10 cellular contexts compared by ENCODE assay signal in the genomic region with DNA sequence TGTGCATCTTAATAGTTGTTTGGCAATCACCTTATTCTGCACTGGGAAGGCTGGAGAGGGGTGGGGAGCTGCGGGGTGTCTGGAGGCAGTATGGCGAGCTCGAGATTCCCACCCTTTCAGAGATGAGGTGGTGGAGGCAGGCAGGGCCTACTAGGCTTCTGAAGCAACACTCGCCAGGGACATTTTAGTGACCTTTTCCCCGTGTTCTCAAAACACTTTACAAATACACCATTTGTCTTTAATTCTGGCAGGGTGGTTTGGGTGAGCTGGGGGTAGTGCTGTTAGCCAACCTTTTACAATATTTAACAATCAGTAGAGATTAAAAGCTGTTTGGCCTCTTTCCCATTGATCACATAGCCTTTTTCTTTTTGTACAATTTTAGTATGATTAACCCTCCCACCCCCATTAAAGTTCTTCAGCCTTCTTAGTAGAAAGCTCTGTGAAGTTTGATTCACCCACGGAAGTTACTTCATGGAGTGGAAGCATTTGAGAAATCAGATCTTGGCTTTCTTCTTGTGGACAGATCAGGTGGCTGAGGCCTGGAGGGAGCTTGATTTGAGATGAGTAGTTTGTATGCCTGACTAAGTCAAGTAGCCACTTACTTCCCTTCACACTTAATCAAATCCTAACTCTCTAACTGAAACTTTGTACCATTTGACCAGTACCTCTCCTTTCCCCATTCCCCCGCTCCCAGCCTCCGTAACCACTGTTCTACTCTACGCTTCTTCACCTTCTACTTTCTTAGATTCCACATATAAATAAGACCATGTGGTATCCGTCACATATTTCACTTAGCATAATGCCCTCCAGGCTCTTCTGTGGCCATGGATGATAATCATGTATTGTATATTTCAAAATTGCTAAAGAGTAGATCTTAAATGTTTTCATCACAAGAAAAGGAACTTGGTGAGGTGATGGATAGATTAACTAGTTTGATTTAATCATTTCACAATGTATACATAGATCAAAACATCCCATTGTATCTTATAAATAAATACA. TPM values are rescaled to one million over a fixed set of nuclear protein-coding genes. Genes with fewer than 3 reads are reported as not detected.
A peak's percentile ranks its signal among the peaks of the same experiment; 100 is the strongest.
DNase-seq lines count a peak whose midpoint lies in the region; ATAC-seq and TF ChIP-seq lines count a peak whose summit lies in the region.
"Had no signal": no experiment of that assay in that cellular context is flagged by ENCODE, and none has a peak within 500 bp of the region (broad histone marks: within the 10 kb centered on the region; RNA-seq: fewer than 3 reads in every experiment).

No MANE protein-coding gene starts in this region.

- no peak for ATAC-seq in activated CD8-positive, alpha-beta memory T cell treated with anti-CD3 and anti-CD28 coated beads, Interleukin-2, amount 10 ng/mL, durations not matched to agents 7 days and 5 days
- ATAC-seq in T-helper 17 cell (no peak), HG02623 (IDR thresholded peaks at IDR 0.05; ENCODE audit: unreplicated experiment) (no peak)
- ATAC-seq in stimulated activated naive B cell treated with anti-CD40 and anti-IgM and Interleukin-4, amounts not matched to agents 10 μg/mL and 1 μg/mL and 100 μg/mL, for 72 hours (replicated peaks), result peak in 1 of 2 donors; percentile 32

- no peak overlapping the region for H3K4me3 ChIP-seq in fibroblast of mammary gland (ENCODE audit: control insufficient read depth, low read depth, low read length)
- H3K4me3 ChIP-seq: A549 had no signal

- DNase-seq in activated CD8-positive, alpha-beta memory T cell treated with anti-CD3 and anti-CD28 coated beads, Interleukin-2, amount 10 ng/mL, durations not matched to agents 7 days and 5 days, result no peak
- no peak for DNase-seq in activated CD8-positive, alpha-beta memory T cell treated with anti-CD3 and anti-CD28 coated beads for 24 hours
- DNase-seq in T-helper 17 cell (no peak), fibroblast of mammary gland (ENCODE audit: low read depth) (peak; percentile 63), NCI-H187 (lab: John Stamatoyannopoulos, UW) (no peak), NCI-H1694 (lab: John Stamatoyannopoulos, UW) (no peak)
- no peak for DNase-seq in stimulated activated naive B cell treated with anti-CD40 and anti-IgM and Interleukin-4, amounts not matched to agents 10 μg/mL and 1 μg/mL and 100 μg/mL, for 72 hours
- DNase-seq: HCEC 1CT had no signal

- peaks cover 34% of the 10 kb centered on the region for H3K36me3 Mint-ChIP-seq in activated CD8-positive, alpha-beta memory T cell treated with anti-CD3 and anti-CD28 coated beads, Interleukin-2, amount 10 ng/mL, durations not matched to agents 7 days and 5 days
- H3K36me3 Mint-ChIP-seq in T-helper 17 cell (ENCODE audit: low read depth), result peaks cover 11% of the 10 kb centered on the region
- peaks cover 33 to 55% of the 10 kb centered on the region in 2 donors for H3K36me3 Mint-ChIP-seq in stimulated activated naive B cell treated with anti-CD40 and anti-IgM and Interleukin-4, amounts not matched to agents 10 μg/mL and 1 μg/mL and 100 μg/mL, for 72 hours

- H3K9me3 ChIP-seq in T-helper 17 cell (ENCODE audit: control insufficient read depth, low read length, poor library complexity, severe bottlenecking), result no peaks in the 10 kb centered on the region
- H3K9me3 ChIP-seq: A549 had no signal

- H3K27me3 Mint-ChIP-seq in activated CD8-positive, alpha-beta memory T cell treated with anti-CD3 and anti-CD28 coated beads, Interleukin-2, amount 10 ng/mL, durations not matched to agents 7 days and 5 days, result no peaks in the 10 kb centered on the region
- no peaks in the 10 kb centered on the region for H3K27me3 Mint-ChIP-seq in T-helper 17 cell
- no peaks in the 10 kb centered on the region for H3K27me3 Mint-ChIP-seq in stimulated activated naive B cell treated with anti-CD40 and anti-IgM and Interleukin-4, amounts not matched to agents 10 μg/mL and 1 μg/mL and 100 μg/mL, for 72 hours

- H3K4me1 Mint-ChIP-seq in activated CD8-positive, alpha-beta memory T cell treated with anti-CD3 and anti-CD28 coated beads, Interleukin-2, amount 10 ng/mL, durations not matched to agents 7 days and 5 days, result peaks cover 79% of the 10 kb centered on the region
- peaks cover 58% of the 10 kb centered on the region for H3K4me1 Mint-ChIP-seq in T-helper 17 cell
- H3K4me1 Mint-ChIP-seq in stimulated activated naive B cell treated with anti-CD40 and anti-IgM and Interleukin-4, amounts not matched to agents 10 μg/mL and 1 μg/mL and 100 μg/mL, for 72 hours, result peaks cover 53 to 80% of the 10 kb centered on the region in 2 donors

- CTCF ChIA-PET in activated CD8-positive, alpha-beta memory T cell treated with anti-CD3 and anti-CD28 coated beads, Interleukin-2, amount 10 ng/mL, durations not matched to agents 7 days and 5 days (lab: Charles Lee), result interaction anchor here (0.9 to 3.9 kb wide), 5 partner anchors 11 to 99 kb away, joined by 3 to 12 read pairs (median 4); no protein-coding TSS in a partner anchor

- H3K9me3 Mint-ChIP-seq in activated CD8-positive, alpha-beta memory T cell treated with anti-CD3 and anti-CD28 coated beads, Interleukin-2, amount 10 ng/mL, durations not matched to agents 7 days and 5 days (ENCODE audit: low read depth), result no peaks in the 10 kb centered on the region
- H3K9me3 Mint-ChIP-seq in stimulated activated naive B cell treated with anti-CD40 and anti-IgM and Interleukin-4, amounts not matched to agents 10 μg/mL and 1 μg/mL and 100 μg/mL, for 72 hours, result peaks cover 0 to 2% of the 10 kb centered on the region in 2 donors

- TF ChIP-seq CTCF in fibroblast of mammary gland (conservative IDR thresholded peaks at IDR 0.05; ENCODE audit: control insufficient read depth, insufficient read depth, low read depth, low read length), result no peak

- H3K27ac Mint-ChIP-seq in activated CD8-positive, alpha-beta memory T cell treated with anti-CD3 and anti-CD28 coated beads, Interleukin-2, amount 10 ng/mL, durations not matched to agents 7 days and 5 days, result peak overlapping the region; percentile 84
- H3K27ac Mint-ChIP-seq in T-helper 17 cell, result peak overlapping the region; percentile 93
- H3K27ac Mint-ChIP-seq in stimulated activated naive B cell treated with anti-CD40 and anti-IgM and Interleukin-4, amounts not matched to agents 10 μg/mL and 1 μg/mL and 100 μg/mL, for 72 hours, result peak overlapping the region; percentile 63

- no peak overlapping the region for H3K4me3 Mint-ChIP-seq in activated CD8-positive, alpha-beta memory T cell treated with anti-CD3 and anti-CD28 coated beads, Interleukin-2, amount 10 ng/mL, durations not matched to agents 7 days and 5 days
- H3K4me3 Mint-ChIP-seq in T-helper 17 cell, result peak overlapping the region; percentile 60
- H3K4me3 Mint-ChIP-seq in stimulated activated naive B cell treated with anti-CD40 and anti-IgM and Interleukin-4, amounts not matched to agents 10 μg/mL and 1 μg/mL and 100 μg/mL, for 72 hours, result peak overlapping the region in 1 of 2 donors; percentile 15

RNA-seq across cellular contexts. Expression of a gene that starts 41.0 kb away (rescaled TPM):
- total RNA-seq in activated CD8-positive, alpha-beta memory T cell treated with anti-CD3 and anti-CD28 coated beads, Interleukin-2, amount 10 ng/mL, durations not matched to agents 7 days and 5 days, result 10 to 100 TPM; 49.5 to 78.1 TPM
- total RNA-seq in T-helper 17 cell, result 10 to 100 TPM; 47.8 to 54.4 TPM
